In the genomic region with DNA sequence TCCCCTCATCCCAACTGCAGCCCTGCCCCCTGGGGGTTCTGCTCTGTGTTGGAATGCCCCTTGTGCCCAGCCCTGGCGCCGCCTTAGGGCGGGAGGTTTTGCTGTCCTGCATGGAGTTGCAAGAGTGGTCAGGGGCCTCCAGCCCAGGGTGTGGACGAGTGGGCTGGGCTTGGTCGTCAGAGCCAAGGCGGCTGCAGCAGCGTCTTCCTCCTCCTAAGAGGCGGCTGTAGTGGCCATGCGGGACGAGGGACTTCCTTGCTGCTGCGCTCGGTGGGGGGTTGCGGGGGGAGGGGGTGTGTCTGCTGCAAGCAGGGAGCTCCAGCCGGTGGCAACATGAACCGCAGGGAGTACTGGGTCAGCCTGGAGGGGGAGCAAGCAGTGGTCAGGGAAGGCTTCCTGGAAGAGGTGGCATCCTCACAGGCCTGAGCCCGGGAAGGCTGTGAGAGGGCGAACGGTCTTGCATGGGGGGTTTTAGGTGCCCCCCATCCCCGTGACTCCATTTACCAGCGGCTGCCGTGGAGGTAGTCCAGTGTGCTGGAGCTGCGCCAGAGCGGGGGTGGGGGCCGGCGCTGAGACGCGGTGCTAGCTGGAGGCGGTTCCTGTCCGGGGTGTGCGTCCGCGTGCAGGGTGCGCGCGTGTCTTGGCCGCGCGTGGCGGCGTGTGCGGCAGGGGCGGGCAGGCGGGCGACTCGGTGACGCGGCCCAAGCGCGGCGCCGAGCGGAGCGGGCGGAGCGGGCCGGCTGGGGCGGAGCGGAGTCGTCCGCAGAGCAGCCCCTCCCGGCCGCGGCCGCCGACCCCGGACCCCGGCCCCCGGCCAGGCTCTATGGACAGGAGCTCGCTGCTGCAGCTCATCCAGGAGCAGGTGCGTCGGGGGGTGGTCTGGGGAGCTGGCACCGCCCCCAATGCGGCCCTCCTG, we compare ENCODE assay signal across 8 cellular contexts. TPM values are rescaled to one million over a fixed set of nuclear protein-coding genes. Genes with fewer than 3 reads are reported as not detected.
A peak's percentile ranks its signal among the peaks of the same experiment; 100 is the strongest.
DNase-seq lines count a peak whose midpoint lies in the region; ATAC-seq and TF ChIP-seq lines count a peak whose summit lies in the region.

A gene (plus strand): TSS at position 704 of the 916 bp plus-strand sequence. CDS start 120 bp downstream, at position 824.

- WGBS in suprapubic skin, result 0% methylated on average over 3 of the region's 73 CpGs

- peak within 1 kb of the TSS; percentile 32 for H3K4me3 ChIP-seq in iPS-18a (ENCODE audit: low read length)
- H3K4me3 ChIP-seq in suprapubic skin, result peak within 1 kb of the TSS; percentile 38

- H3K9me3 ChIP-seq in iPS-18a (ENCODE audit: control insufficient read depth, low read depth, low read length) (no peaks in the 10 kb centered on the region), suprapubic skin (no peaks in the 10 kb centered on the region)

- no peaks in the 10 kb centered on the region for H3K9me3 Mint-ChIP-seq in activated naive CD8-positive, alpha-beta T cell treated with anti-CD3 and anti-CD28 coated beads for 36 hours

- H3K4me1 Mint-ChIP-seq in activated naive CD8-positive, alpha-beta T cell treated with anti-CD3 and anti-CD28 coated beads for 36 hours, result peaks cover 6% of the 10 kb centered on the region

- no peak for TF ChIP-seq POLR2A in suprapubic skin (IDR thresholded peaks at IDR 0.05)

- H3K4me3 Mint-ChIP-seq in activated naive CD8-positive, alpha-beta T cell treated with anti-CD3 and anti-CD28 coated beads for 36 hours, result peak within 1 kb of the TSS; percentile 25

- no peak within 1 kb of the TSS for H3K27ac Mint-ChIP-seq in activated naive CD8-positive, alpha-beta T cell treated with anti-CD3 and anti-CD28 coated beads for 36 hours

- H3K4me1 ChIP-seq in iPS-18a (ENCODE audit: control insufficient read depth, low read depth, low read length), result peaks cover 3% of the 10 kb centered on the region
- peaks cover 54% of the 10 kb centered on the region for H3K4me1 ChIP-seq in suprapubic skin

- H3K36me3 Mint-ChIP-seq in activated naive CD8-positive, alpha-beta T cell treated with anti-CD3 and anti-CD28 coated beads for 36 hours, result peaks cover 2% of the 10 kb centered on the region

- peak; percentile 67 for DNase-seq in activated CD8-positive, alpha-beta memory T cell treated with anti-CD3 and anti-CD28 coated beads for 24 hours
- no peak for DNase-seq in activated CD8-positive, alpha-beta memory T cell treated with anti-CD3 and anti-CD28 coated beads, Interleukin-2, amount 50 U/mL, for 4 hours
- DNase-seq in activated naive CD8-positive, alpha-beta T cell treated with anti-CD3 and anti-CD28 coated beads for 36 hours, result no peak
- DNase-seq in suprapubic skin (ENCODE audit: low spot score in 2 of 2), result no peak

- no peak for ATAC-seq in HG03095 (IDR thresholded peaks at IDR 0.05; ENCODE audit: unreplicated experiment)
- ATAC-seq in HG02973 (IDR thresholded peaks at IDR 0.05; ENCODE audit: unreplicated experiment), result no peak
- no peak for ATAC-seq in GM21515 (IDR thresholded peaks at IDR 0.05; ENCODE audit: unreplicated experiment)

- no peaks in the 10 kb centered on the region for H3K27me3 ChIP-seq in iPS-18a (ENCODE audit: control insufficient read depth, insufficient read depth, low read length)
- peaks cover 4% of the 10 kb centered on the region for H3K27me3 ChIP-seq in suprapubic skin

- no peak within 1 kb of the TSS for H3K9ac ChIP-seq in iPS-18a (ENCODE audit: low read length)

- TF ChIP-seq CTCF in suprapubic skin (IDR thresholded peaks at IDR 0.05), result no peak

- H3K36me3 ChIP-seq in iPS-18a (ENCODE audit: control insufficient read depth, low read depth, low read length), result peaks cover 36% of the 10 kb centered on the region
- H3K36me3 ChIP-seq in suprapubic skin, result peaks cover 37% of the 10 kb centered on the region

- no peak for TF ChIP-seq EP300 in suprapubic skin (IDR thresholded peaks at IDR 0.05)

- H3K27ac ChIP-seq in iPS-18a (ENCODE audit: low read length) (no peak within 1 kb of the TSS), suprapubic skin (no peak within 1 kb of the TSS)

- no peaks in the 10 kb centered on the region for H3K27me3 Mint-ChIP-seq in activated naive CD8-positive, alpha-beta T cell treated with anti-CD3 and anti-CD28 coated beads for 36 hours

RNA-seq across cellular contexts. Expression of the gene that starts here (rescaled TPM):
- total RNA-seq in activated naive CD8-positive, alpha-beta T cell treated with anti-CD3 and anti-CD28 coated beads for 36 hours, result under 1 TPM; 0.49 to 0.72 TPM
- 1 to 10 TPM; 1.2 to 8.9 (median 3.9) TPM for total RNA-seq in suprapubic skin
